Comparison of ENCODE assay signal across 10 cellular contexts in genomic region chr2:174594451-174594850, GRCh38. TPM values are rescaled to one million over a fixed set of nuclear protein-coding genes. Genes with fewer than 3 reads are reported as not detected.
DNase-seq lines count a peak whose midpoint lies in the region; ATAC-seq and TF ChIP-seq lines count a peak whose summit lies in the region.
"Had no signal": no experiment of that assay in that cellular context is flagged by ENCODE, and none has a peak within 500 bp of the region (broad histone marks: within the 10 kb centered on the region; RNA-seq: fewer than 3 reads in every experiment).

No MANE protein-coding gene starts in this region.

- H3K9me2 ChIP-seq in SK-N-SH = no peaks in the 10 kb centered on the region
- no peaks in the 10 kb centered on the region for H3K9me2 ChIP-seq in OCI-LY7 (ENCODE audit: insufficient read depth, low read length)

- DNase-seq in SK-N-SH (no peak), OCI-LY7 (ENCODE audit: low spot score) (peak; percentile 19), A673 (ENCODE audit: low spot score) (no peak), ACHN (no peak), islet precursor cell (no peak)
- DNase-seq: head of caudate nucleus, NCI-H446 treated with DMSO at 0.1 percent for 48 hours had no signal

- H3F3A ChIP-seq in SK-N-SH (replicated peaks; ENCODE audit: insufficient read depth) = peaks cover 43% of the 10 kb centered on the region

- no peaks in the 10 kb centered on the region for H3K27me3 ChIP-seq in SK-N-SH (ENCODE audit: insufficient read depth)
- H3K27me3 ChIP-seq in duodenal mucosa (ENCODE audit: control insufficient read depth in 1 of 2, insufficient read depth in 2 of 2, low read length in 2 of 2) = no peaks in the 10 kb centered on the region
- H3K27me3 ChIP-seq in skeletal muscle tissue (ENCODE audit: control insufficient read depth in 3 of 3, insufficient read depth in 3 of 3, low read length in 3 of 3) = no peaks in the 10 kb centered on the region
- H3K27me3 ChIP-seq in A673 (replicated peaks; ENCODE audit: insufficient read depth, low read depth, low read length, poor library complexity) = no peaks in the 10 kb centered on the region

- no peak overlapping the region for H3K4me2 ChIP-seq in SK-N-SH
- peak overlapping the region; percentile 81 for H3K4me2 ChIP-seq in OCI-LY7 (ENCODE audit: low read length)

- H3K9ac ChIP-seq in SK-N-SH = peak overlapping the region; percentile 37; the same call in 1 of the 2 replicates
- H3K9ac ChIP-seq in duodenal mucosa (ENCODE audit: low read depth in 1 of 2, low read length in 2 of 2) = peak overlapping the region in 1 of 2 donors; percentile 55
- no peak overlapping the region for H3K9ac ChIP-seq in skeletal muscle tissue (ENCODE audit: low read depth in 1 of 3, low read length in 3 of 3)

- TF ChIP-seq RAD21 in SK-N-SH (IDR thresholded peaks at IDR 0.05; ENCODE audit: low read length) = no peak

- TF ChIP-seq EP300 in SK-N-SH (IDR thresholded peaks at IDR 0.05; ENCODE audit: borderline replicate concordance in 1 of 2, low read depth in 1 of 2, low read length in 1 of 2) = no peak

- CTCF ChIA-PET in SK-N-SH (lab: Yijun Ruan, JAX) = interaction anchor here (1.1 to 4.5 kb wide), 4 partner anchors 10 to 103 kb away, joined by 4 to 35 read pairs (median 11); no protein-coding TSS in a partner anchor
- CTCF ChIA-PET in OCI-LY7 (lab: Charles Lee; ENCODE audit: unreplicated experiment) = no interaction called here
- CTCF ChIA-PET in A673 (lab: Charles Lee) = interaction anchor here (1.5 kb wide), 1 partner anchor 9 kb away, joined by 3 read pairs; no protein-coding TSS in a partner anchor

- H3K27ac ChIP-seq in SK-N-SH (ENCODE audit: low read depth in 2 of 2, low read length in 1 of 2) = peak overlapping the region; percentile 96 to 98
- peak overlapping the region; percentile 94 for H3K27ac ChIP-seq in OCI-LY7 (ENCODE audit: low read depth, low read length, poor library complexity, severe bottlenecking)
- peak overlapping the region; percentile 22 for H3K27ac ChIP-seq in duodenal mucosa (ENCODE audit: low read depth, low read length)
- H3K27ac ChIP-seq in skeletal muscle tissue (ENCODE audit: low read depth, low read length) = peak overlapping the region; percentile 70
- no peak overlapping the region for H3K27ac ChIP-seq in A673 (ENCODE audit: low read depth, low read length, poor library complexity, severe bottlenecking)

- no peak overlapping the region for H3K4me3 ChIP-seq in SK-N-SH (ENCODE audit: low read depth in 2 of 2, low read length in 1 of 2)
- peak overlapping the region; percentile 79 for H3K4me3 ChIP-seq in OCI-LY7 (ENCODE audit: low read depth, low read length, poor library complexity, severe bottlenecking)
- peak overlapping the region in 1 of 2 donors; percentile 40 for H3K4me3 ChIP-seq in duodenal mucosa (ENCODE audit: low read depth in 1 of 2, low read length in 2 of 2)
- no peak overlapping the region for H3K4me3 ChIP-seq in skeletal muscle tissue (ENCODE audit: low read length in 3 of 3)
- no peak overlapping the region for H3K4me3 ChIP-seq in A673 (ENCODE audit: low read depth, low read length, poor library complexity, severe bottlenecking)

- intact Hi-C loops in OCI-LY7 (cut with micrococcal nuclease; ENCODE audit: unreplicated experiment) (no loop called here), A673 (cut with micrococcal nuclease; ENCODE audit: unreplicated experiment) (no loop called here)

- H4K20me1 ChIP-seq in SK-N-SH (ENCODE audit: insufficient read depth) = no peaks in the 10 kb centered on the region
- no peaks in the 10 kb centered on the region for H4K20me1 ChIP-seq in OCI-LY7 (ENCODE audit: insufficient read depth, low read length)

- POLR2A ChIA-PET in SK-N-SH (lab: Yijun Ruan, JAX) = no interaction called here
- POLR2A ChIA-PET in OCI-LY7 (lab: Charles Lee) = interaction anchor here (1.2 to 10.2 kb wide), 9 partner anchors 9 to 1522 kb away, joined by 3 to 185 read pairs (median 9); no protein-coding TSS in a partner anchor
- POLR2A ChIA-PET in A673 (lab: Charles Lee; ENCODE audit: low non-redundant PET) = interaction anchor here (0.7 kb wide), 1 partner anchor 47 kb away, joined by 3 read pairs; no protein-coding TSS in a partner anchor

- H3K79me2 ChIP-seq in SK-N-SH (ENCODE audit: insufficient read depth) (peaks cover 36% of the 10 kb centered on the region), OCI-LY7 (ENCODE audit: insufficient read depth, low read depth, low read length) (peaks cover 92% of the 10 kb centered on the region)

- no TSS peak for BruUV-seq in OCI-LY7 (replicated peaks; lab: Mats Ljungman, UMichigan)
- BruUV-seq in A673 (replicated peaks; lab: Mats Ljungman, UMichigan) = no TSS peak

- H3K9me3 ChIP-seq in SK-N-SH = no peaks in the 10 kb centered on the region
- no peaks in the 10 kb centered on the region for H3K9me3 ChIP-seq in OCI-LY7 (ENCODE audit: low read length)
- no peaks in the 10 kb centered on the region for H3K9me3 ChIP-seq in duodenal mucosa (ENCODE audit: control insufficient read depth in 1 of 2, low read length in 2 of 2)
- H3K9me3 ChIP-seq in skeletal muscle tissue (ENCODE audit: control insufficient read depth in 3 of 3, low read length in 3 of 3) = no peaks in the 10 kb centered on the region
- H3K9me3 ChIP-seq in A673 (ENCODE audit: low read depth, low read length, poor library complexity, severe bottlenecking) = no peaks in the 10 kb centered on the region

- H3K4me1 ChIP-seq in SK-N-SH (ENCODE audit: control insufficient read depth in 1 of 2, insufficient read depth in 2 of 2, low read depth in 1 of 2, low read length in 1 of 2) (peaks cover 53 to 56% of the 10 kb centered on the region in 2 experiments), OCI-LY7 (ENCODE audit: insufficient read depth, low read length, poor library complexity, severe bottlenecking) (peaks cover 65% of the 10 kb centered on the region), duodenal mucosa (ENCODE audit: control insufficient read depth in 1 of 2, insufficient read depth in 2 of 2, low read length in 2 of 2) (peaks cover 21 to 36% of the 10 kb centered on the region in 2 donors), skeletal muscle tissue (ENCODE audit: control insufficient read depth in 3 of 3, insufficient read depth in 3 of 3, low read length in 3 of 3) (peaks cover 0 to 13% (median 6%) of the 10 kb centered on the region in 3 donors), A673 (ENCODE audit: insufficient read depth, low read length, poor library complexity, severe bottlenecking) (peaks cover 24% of the 10 kb centered on the region)

- TF ChIP-seq CTCF in SK-N-SH (IDR thresholded peaks at IDR 0.05) = no peak
- no peak for TF ChIP-seq CTCF in OCI-LY7 (conservative IDR thresholded peaks at IDR 0.05; ENCODE audit: low read length)
- no peak for TF ChIP-seq CTCF in A673 (conservative IDR thresholded peaks at IDR 0.05; ENCODE audit: low read depth, low read length)

- in situ Hi-C loops in ACHN (cut with HindIII; ENCODE audit: low pct_ligation_motif_present, low pct_unique_long_range_greater_than_20kb, low sequenced_read_pairs) = no loop called here

- H3K36me3 ChIP-seq in SK-N-SH (replicated peaks in 1 of 2; ENCODE audit: control insufficient read depth in 1 of 2, insufficient read depth in 2 of 2, low read length in 1 of 2) (no peaks in the 10 kb centered on the region), OCI-LY7 (ENCODE audit: insufficient read depth, low read length) (peaks cover 33% of the 10 kb centered on the region), duodenal mucosa (ENCODE audit: control insufficient read depth in 1 of 2, insufficient read depth in 2 of 2, low read length in 2 of 2) (no peaks in the 10 kb centered on the region), skeletal muscle tissue (ENCODE audit: control insufficient read depth in 3 of 3, insufficient read depth in 3 of 3, low read length in 3 of 3) (no peaks in the 10 kb centered on the region), A673 (ENCODE audit: insufficient read depth, low read length, poor library complexity, severe bottlenecking) (no peaks in the 10 kb centered on the region)

- no peak for ATAC-seq in SK-N-SH treated with all-trans-retinoic acid at 6 μM for 48 hours

- WGBS in SK-N-SH (ENCODE audit: low lambda C conversion rate) = 97% methylated on average over 2 of the region's 2 CpGs

- H2AFZ ChIP-seq in SK-N-SH (ENCODE audit: low read depth) = no peak overlapping the region
- no peak overlapping the region for H2AFZ ChIP-seq in OCI-LY7 (ENCODE audit: low read length)

TF ChIP-seq in SK-N-SH, 30 proteins besides CTCF, POLR2A, EP300 and RAD21 (continues in another document):
- TF ChIP-seq RXRA (IDR thresholded peaks at IDR 0.05; ENCODE audit: borderline replicate concordance, low read depth) = no peak

TF ChIP-seq in SK-N-SH treated with all-trans-retinoic acid at 6 μM for 48 hours, 23 proteins besides CTCF, POLR2A, EP300 and RAD21 (continues in another document):
- TF ChIP-seq ZFP30 (CRISPR knock-in tag; IDR thresholded peaks at IDR 0.05) = no peak
- no peak for TF ChIP-seq CSRNP3 (CRISPR knock-in tag; IDR thresholded peaks at IDR 0.05)
- no peak for TF ChIP-seq ARNTL (CRISPR knock-in tag; IDR thresholded peaks at IDR 0.05; ENCODE audit: borderline replicate concordance, low read depth)
- TF ChIP-seq ZNF8 (CRISPR knock-in tag; IDR thresholded peaks at IDR 0.05) = no peak
- TF ChIP-seq PPARA (CRISPR knock-in tag; IDR thresholded peaks at IDR 0.05; ENCODE audit: borderline replicate concordance) = no peak
- no peak for TF ChIP-seq ESRRG (CRISPR knock-in tag; IDR thresholded peaks at IDR 0.05)
- no peak for TF ChIP-seq ZNF565 (CRISPR knock-in tag; conservative IDR thresholded peaks at IDR 0.05; ENCODE audit: low read depth)
- no peak for TF ChIP-seq GLIS3 (CRISPR knock-in tag; IDR thresholded peaks at IDR 0.05)
- no peak for TF ChIP-seq ISL1 (CRISPR knock-in tag; IDR thresholded peaks at IDR 0.05)

RNA-seq across cellular contexts. Expression of gene WIPF1, which starts 3.2 kb away (rescaled TPM):
- polyA plus RNA-seq in SK-N-SH (2012; rRNA removed) = 48.2 and 56.7 TPM in 2 replicates
- polyA plus RNA-seq in SK-N-SH (2012; cell fraction: cytosol; rRNA removed) = 40.5 and 46.7 TPM in 2 replicates
- 36.3 and 57.4 TPM in 2 replicates for polyA plus RNA-seq in SK-N-SH (2012; cell fraction: nucleus; rRNA removed)
- total RNA-seq in OCI-LY7 (2014; rRNA removed; shearing (Covaris generic)) = 22.7 and 27.1 TPM in 2 replicates
- total RNA-seq in OCI-LY7 (2022) (183 and 192 TPM in 2 replicates), skeletal muscle tissue (16.2 TPM), A673 (2021) (1.1 and 1.7 TPM in 2 replicates)
